ENCODE assay signal across 9 cellular contexts in the genomic region with DNA sequence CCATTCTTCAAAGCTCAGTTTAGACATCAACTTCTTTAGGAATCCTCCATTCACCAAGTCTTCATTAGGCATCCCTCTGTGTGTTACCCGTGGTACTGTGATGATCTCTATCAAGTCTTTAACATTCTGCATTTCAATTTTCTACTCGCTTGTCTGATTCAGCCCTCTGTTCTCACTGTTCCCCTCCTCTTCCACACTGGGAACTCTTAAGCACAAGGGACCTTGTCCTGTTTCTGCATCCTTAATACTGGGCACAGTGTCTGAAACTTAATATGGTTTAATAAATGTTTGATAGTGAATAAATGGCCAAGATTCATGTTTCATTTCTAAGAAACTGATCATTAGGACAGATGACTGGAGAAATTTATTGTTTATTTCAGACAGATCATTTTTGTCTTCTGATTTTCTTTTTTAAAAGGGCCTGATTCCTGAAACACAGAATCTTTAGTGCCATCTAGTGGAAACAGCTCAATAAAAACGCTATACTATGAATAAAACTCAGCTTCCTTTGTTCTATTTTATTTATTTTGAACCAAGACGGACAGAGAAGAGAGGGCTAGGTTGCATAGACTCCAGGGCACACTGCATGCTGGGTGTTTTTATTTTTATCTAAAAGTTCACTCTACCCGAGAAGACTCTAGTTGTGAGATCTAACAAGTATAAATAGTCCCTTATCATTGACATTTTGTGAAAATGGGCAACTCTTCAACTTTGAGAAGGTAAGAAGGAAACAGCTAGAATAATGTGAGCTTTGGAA. TPM values are rescaled to one million over a fixed set of nuclear protein-coding genes. Genes with fewer than 3 reads are reported as not detected.
DNase-seq lines count a peak whose midpoint lies in the region; ATAC-seq and TF ChIP-seq lines count a peak whose summit lies in the region.
"Had no signal": no experiment of that assay in that cellular context is flagged by ENCODE, and none has a peak within 500 bp of the region (broad histone marks: within the 10 kb centered on the region; RNA-seq: fewer than 3 reads in every experiment).

No MANE protein-coding gene starts in this region.

- no peaks in the 10 kb centered on the region for H3K9me3 ChIP-seq in transverse colon

- H3K4me3 ChIP-seq in astrocyte of the cerebellum (ENCODE audit: low read depth, low read length) (no peak overlapping the region), transverse colon (no peak overlapping the region)
- H3K4me3 ChIP-seq: skin epidermis had no signal

- H3K27ac ChIP-seq in transverse colon: no peak overlapping the region
- H3K27ac ChIP-seq: skin epidermis had no signal

- H3K27me3 Mint-ChIP-seq in stimulated activated naive B cell treated with anti-CD40 and anti-IgM and Interleukin-4, amounts not matched to agents 10 μg/mL and 1 μg/mL and 100 μg/mL, for 72 hours: peaks cover 8 to 12% of the 10 kb centered on the region in 2 donors

- H3K27ac Mint-ChIP-seq in stimulated activated naive B cell treated with anti-CD40 and anti-IgM and Interleukin-4, amounts not matched to agents 10 μg/mL and 1 μg/mL and 100 μg/mL, for 72 hours: no peak overlapping the region

- ATAC-seq in stimulated activated naive B cell treated with anti-CD40 and anti-IgM and Interleukin-4, amounts not matched to agents 10 μg/mL and 1 μg/mL and 100 μg/mL, for 72 hours (replicated peaks): no peak

- no peaks in the 10 kb centered on the region for H3K36me3 ChIP-seq in transverse colon

- H3K27me3 ChIP-seq in transverse colon: peaks cover 6% of the 10 kb centered on the region

- TF ChIP-seq CTCF in astrocyte of the cerebellum (IDR thresholded peaks at IDR 0.05; ENCODE audit: low read depth, low read length, missing control alignments) (peak; percentile 27), transverse colon (IDR thresholded peaks at IDR 0.05) (peak; percentile 27 to 44 (median 34))

- H3K4me1 ChIP-seq in transverse colon: peaks cover 0 to 3% (median 0%) of the 10 kb centered on the region in 4 donors

- in situ Hi-C loops in astrocyte of the cerebellum (cut with HindIII; ENCODE audit: low sequenced_read_pairs): no loop called here
- in situ Hi-C loops in transverse colon (cut with MboI; ENCODE audit: low pct_ligation_motif_present in 1 of 4, low pct_unique_long_range_greater_than_20kb in 1 of 4, low sequenced_read_pairs in 3 of 4): loop anchor here in 3 of 4 donors (5.0 to 10.0 kb wide), 3 partner anchors 64 to 394 kb away; a partner anchor contains a TSS

- H3K36me3 Mint-ChIP-seq in stimulated activated naive B cell treated with anti-CD40 and anti-IgM and Interleukin-4, amounts not matched to agents 10 μg/mL and 1 μg/mL and 100 μg/mL, for 72 hours: no peaks in the 10 kb centered on the region

- no peak overlapping the region for H3K4me3 Mint-ChIP-seq in stimulated activated naive B cell treated with anti-CD40 and anti-IgM and Interleukin-4, amounts not matched to agents 10 μg/mL and 1 μg/mL and 100 μg/mL, for 72 hours

- no peak for TF ChIP-seq EP300 in transverse colon (IDR thresholded peaks at IDR 0.05; ENCODE audit: low read depth)

- DNase-seq in NCI-H1092 treated with DMSO at 0.1 percent for 48 hours (lab: John Stamatoyannopoulos, UW) (peak; percentile 50), NCI-H1092 (lab: John Stamatoyannopoulos, UW) (no peak), NCI-H128 (lab: John Stamatoyannopoulos, UW; ENCODE audit: unreplicated experiment) (peak; percentile 32), astrocyte of the cerebellum (ENCODE audit: low read depth) (peak; percentile 40), iPS-NIHi11 (ENCODE audit: low spot score) (peak; percentile 35), transverse colon (no peak), activated gamma-delta T cell (lab: John Stamatoyannopoulos, UW) (no peak)
- DNase-seq in stimulated activated naive B cell treated with anti-CD40 and anti-IgM and Interleukin-4, amounts not matched to agents 10 μg/mL and 1 μg/mL and 100 μg/mL, for 72 hours: no peak

- 20 to 28% methylated on average over 5 of the region's 5 CpGs for WGBS in transverse colon (ENCODE audit: low coverage in 1 of 2), 2 donors

- H3K9me3 Mint-ChIP-seq in stimulated activated naive B cell treated with anti-CD40 and anti-IgM and Interleukin-4, amounts not matched to agents 10 μg/mL and 1 μg/mL and 100 μg/mL, for 72 hours: no peaks in the 10 kb centered on the region

- no peak for TF ChIP-seq POLR2A in transverse colon (IDR thresholded peaks at IDR 0.05)

- intact Hi-C loops in transverse colon (cut with DNase I; ENCODE audit: low total_unique reads): loop anchor here (5.0 kb wide), 1 partner anchor 61 kb away; no protein-coding TSS in a partner anchor

- no peaks in the 10 kb centered on the region for H3K4me1 Mint-ChIP-seq in stimulated activated naive B cell treated with anti-CD40 and anti-IgM and Interleukin-4, amounts not matched to agents 10 μg/mL and 1 μg/mL and 100 μg/mL, for 72 hours

RNA-seq across cellular contexts. Expression of a gene that starts 7.0 kb away (rescaled TPM):
- total RNA-seq in transverse colon: 100 to 1,000 TPM in 1 of 4 donors, 1 to 10 TPM in 3; 2.6 to 106 (median 3.1) TPM

Comparison
In these comparisons a context has a peak if more than half of its experiments do, and no peak if none do; other contexts are left out.
1. DNase-seq: peak in NCI-H1092 treated with DMSO at 0.1 percent for 48 hours (single experiment), NCI-H128 (single experiment), astrocyte of the cerebellum (single experiment) and iPS-NIHi11 (single experiment); none in NCI-H1092 (single experiment), transverse colon (single experiment), stimulated activated naive B cell treated with anti-CD40 and anti-IgM and Interleukin-4, amounts not matched to agents 10 μg/mL and 1 μg/mL and 100 μg/mL, for 72 hours (single experiment) and activated gamma-delta T cell (single experiment).